ENCODE assay signal across 20 cellular contexts in the genomic region with DNA sequence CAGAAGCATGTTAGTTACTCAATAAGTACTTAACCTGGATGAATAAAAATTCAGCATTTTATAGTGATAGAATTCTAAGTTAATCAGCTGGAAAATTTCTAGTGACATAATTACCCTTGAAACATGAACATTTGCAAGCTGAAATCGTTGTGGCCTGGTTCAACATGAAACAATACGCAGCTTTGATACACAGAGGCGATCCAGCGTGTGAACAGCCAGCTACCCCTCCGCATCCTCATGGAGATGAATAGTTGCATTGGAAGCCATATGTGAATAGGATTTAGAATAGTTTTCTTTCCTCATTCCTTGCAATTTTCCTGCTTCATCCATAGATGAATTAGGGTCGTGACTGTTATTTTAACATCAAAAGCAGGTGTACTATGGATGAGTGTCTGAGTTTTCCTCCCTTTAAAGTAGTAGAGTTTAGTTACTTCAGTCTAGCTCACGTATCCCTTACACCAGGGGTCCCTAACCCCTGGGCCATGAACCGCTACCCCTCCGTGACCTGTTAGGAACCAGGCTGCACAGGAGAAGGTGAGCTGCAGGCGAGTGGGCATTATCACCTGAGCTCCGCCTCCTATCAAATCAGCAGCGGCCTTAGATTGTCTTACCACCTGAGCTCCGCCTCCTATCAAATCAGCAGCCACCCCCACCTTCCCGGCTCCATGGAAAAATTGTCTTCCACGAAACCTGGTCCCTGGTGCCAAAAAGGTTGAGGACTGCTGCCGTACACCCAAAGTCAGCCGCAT. TPM values are rescaled to one million over a fixed set of nuclear protein-coding genes. Genes with fewer than 3 reads are reported as not detected.
DNase-seq lines count a peak whose midpoint lies in the region; ATAC-seq and TF ChIP-seq lines count a peak whose summit lies in the region.
"Had no signal": no experiment of that assay in that cellular context is flagged by ENCODE, and none has a peak within 500 bp of the region (broad histone marks: within the 10 kb centered on the region; RNA-seq: fewer than 3 reads in every experiment).

No MANE protein-coding gene starts in this region.

- no peak overlapping the region for H2AFZ ChIP-seq in GM23338

- no peaks in the 10 kb centered on the region for H3K9me3 ChIP-seq in Peyer's patch
- H3K9me3 ChIP-seq: BLaER1, Caco-2, SJCRH30 had no signal

- ATAC-seq in GM23338 (peak; percentile 96), WTC11 (peak; percentile 96)
- no peak for ATAC-seq in stimulated activated naive CD8-positive, alpha-beta T cell treated with anti-CD3 and anti-CD28 coated beads, Interleukin-15, amount 100 ng/mL, for 72 hours
- ATAC-seq: Panc1 had no signal

- CTCF ChIA-PET in WTC11 (lab: Charles Lee) (interaction anchor here (1.3 to 1.7 kb wide), 3 partner anchors 14 to 608 kb away, joined by 4 to 9 read pairs (median 4); a partner anchor contains a TSS), MCF 10A (lab: Yijun Ruan, JAX) (interaction anchor here (0.6 to 13.3 kb wide), 19 partner anchors 10 to 958 kb away, joined by 3 to 175 read pairs (median 4); no protein-coding TSS in a partner anchor)

- BruUV-seq in MCF 10A (replicated peaks; lab: Mats Ljungman, UMichigan), result no TSS peak

- POLR2A ChIA-PET in WTC11 (lab: Charles Lee), result no interaction called here
- POLR2A ChIA-PET in MCF 10A (lab: Yijun Ruan, JAX), result interaction anchor here (0.6 to 2.8 kb wide), 11 partner anchors 10 to 1194 kb away, joined by 3 to 10 read pairs (median 3); a partner anchor contains a TSS

- H3K4me3 Mint-ChIP-seq in GM23338 (no peak overlapping the region), WTC11 (no peak overlapping the region), MCF 10A (ENCODE audit: unreplicated experiment) (no peak overlapping the region)
- no peak overlapping the region for H3K4me3 Mint-ChIP-seq in stimulated activated naive CD8-positive, alpha-beta T cell treated with anti-CD3 and anti-CD28 coated beads, Interleukin-15, amount 100 ng/mL, for 72 hours
- H3K4me3 Mint-ChIP-seq: CD4-positive, alpha-beta T cell had no signal

- peaks cover 32% of the 10 kb centered on the region for H3K27me3 Mint-ChIP-seq in GM23338 (ENCODE audit: insufficient read depth, low read depth, poor library complexity)
- peaks cover 77% of the 10 kb centered on the region for H3K27me3 Mint-ChIP-seq in WTC11 (ENCODE audit: low read depth)
- peaks cover 24% of the 10 kb centered on the region for H3K27me3 Mint-ChIP-seq in MCF 10A (ENCODE audit: insufficient read depth, unreplicated experiment)
- peaks cover 21% of the 10 kb centered on the region for H3K27me3 Mint-ChIP-seq in stimulated activated naive CD8-positive, alpha-beta T cell treated with anti-CD3 and anti-CD28 coated beads, Interleukin-15, amount 100 ng/mL, for 72 hours
- H3K27me3 Mint-ChIP-seq: CD4-positive, alpha-beta T cell had no signal

- no peak overlapping the region for H3K4me3 ChIP-seq in GM23338
- no peak overlapping the region for H3K4me3 ChIP-seq in Peyer's patch
- H3K4me3 ChIP-seq: BLaER1, SJCRH30 had no signal

- no peak for TF ChIP-seq CTCF in GM23338 (conservative IDR thresholded peaks at IDR 0.05; ENCODE audit: low read depth in 2 of 2)
- no peak for TF ChIP-seq CTCF in WTC11 (IDR thresholded peaks at IDR 0.05)
- no peak for TF ChIP-seq CTCF in MCF 10A (IDR thresholded peaks at IDR 0.05; ENCODE audit: unreplicated experiment)
- TF ChIP-seq CTCF in Peyer's patch (IDR thresholded peaks at IDR 0.05), result no peak

- no peaks in the 10 kb centered on the region for H3K9me2 ChIP-seq in GM23338 (ENCODE audit: insufficient read depth)

- peaks cover 9% of the 10 kb centered on the region; the same call in 2 of the 3 replicates for H3K4me1 Mint-ChIP-seq in GM23338
- H3K4me1 Mint-ChIP-seq in WTC11, result peaks cover 14% of the 10 kb centered on the region
- peaks cover 10% of the 10 kb centered on the region for H3K4me1 Mint-ChIP-seq in MCF 10A (ENCODE audit: insufficient read depth, unreplicated experiment)
- peaks cover 32% of the 10 kb centered on the region for H3K4me1 Mint-ChIP-seq in stimulated activated naive CD8-positive, alpha-beta T cell treated with anti-CD3 and anti-CD28 coated beads, Interleukin-15, amount 100 ng/mL, for 72 hours

- H3K36me3 Mint-ChIP-seq in GM23338 (ENCODE audit: low read depth) (no peaks in the 10 kb centered on the region), WTC11 (no peaks in the 10 kb centered on the region), MCF 10A (ENCODE audit: insufficient read depth, unreplicated experiment) (no peaks in the 10 kb centered on the region)

- intact Hi-C loops in MCF 10A (cut with micrococcal nuclease), result no loop called here

- H3K27ac ChIP-seq in GM23338 (ENCODE audit: low read depth) (no peak overlapping the region), Peyer's patch (no peak overlapping the region)
- H3K27ac ChIP-seq: BLaER1, KMS-11, SJCRH30 had no signal

- H4K20me1 ChIP-seq in GM23338 (replicated peaks; ENCODE audit: insufficient read depth), result no peaks in the 10 kb centered on the region
- H4K20me1 ChIP-seq: BLaER1 had no signal

- H3F3A ChIP-seq in GM23338 (replicated peaks; ENCODE audit: low read depth), result no peaks in the 10 kb centered on the region

- H3K4me1 ChIP-seq in GM23338 (ENCODE audit: insufficient read depth) (peaks cover 4% of the 10 kb centered on the region; the same call in 1 of the 2 replicates), Peyer's patch (peaks cover 0 to 5% (median 2%) of the 10 kb centered on the region in 4 donors)
- H3K4me1 ChIP-seq: Caco-2, SJCRH30 had no signal

- peaks cover 52% of the 10 kb centered on the region for H3K27me3 ChIP-seq in GM23338 (ENCODE audit: insufficient read depth)
- no peaks in the 10 kb centered on the region for H3K27me3 ChIP-seq in Peyer's patch
- H3K27me3 ChIP-seq: BLaER1, SJCRH30 had no signal

- no peak overlapping the region; the same call in 1 of the 2 replicates for H3K4me2 ChIP-seq in GM23338
- H3K4me2 ChIP-seq: BLaER1, KMS-11 had no signal

- peak; percentile 64 for DNase-seq in GM23338 (ENCODE audit: low spot score)
- DNase-seq in WTC11 (ENCODE audit: low spot score), result peak; percentile 34
- peak; percentile 51 for DNase-seq in globus pallidus (ENCODE audit: low spot score)
- peak; percentile 27 for DNase-seq in putamen (ENCODE audit: low spot score)
- DNase-seq in MCF 10A (ENCODE audit: unreplicated experiment), result no peak
- no peak for DNase-seq in Peyer's patch
- DNase-seq in 8988T, result no peak
- no peak for DNase-seq in stimulated activated naive CD8-positive, alpha-beta T cell treated with anti-CD3 and anti-CD28 coated beads, Interleukin-15, amount 100 ng/mL, for 72 hours
- DNase-seq: Caco-2; CD4-positive, alpha-beta T cell; DMS 273 treated with DMSO at 0.1 percent for 48 hours; DMS79 treated with DMSO at 0.1 percent for 48 hours; NCI-H1105; NCI-H2081; NCI-H2171 treated with DMSO at 0.1 percent for 48 hours; NCI-H446 treated with DMSO at 0.1 percent for 48 hours; SJCRH30 had no signal

- no peak overlapping the region for H3K27ac Mint-ChIP-seq in GM23338
- no peak overlapping the region for H3K27ac Mint-ChIP-seq in WTC11
- no peak overlapping the region for H3K27ac Mint-ChIP-seq in MCF 10A (ENCODE audit: low read depth, unreplicated experiment)
- no peak overlapping the region for H3K27ac Mint-ChIP-seq in stimulated activated naive CD8-positive, alpha-beta T cell treated with anti-CD3 and anti-CD28 coated beads, Interleukin-15, amount 100 ng/mL, for 72 hours
- H3K27ac Mint-ChIP-seq: CD4-positive, alpha-beta T cell had no signal

- H3K9me3 Mint-ChIP-seq in GM23338, result no peaks in the 10 kb centered on the region; the same call in 2 of the 3 replicates
- no peaks in the 10 kb centered on the region for H3K9me3 Mint-ChIP-seq in WTC11
- H3K9me3 Mint-ChIP-seq in MCF 10A (ENCODE audit: unreplicated experiment), result no peaks in the 10 kb centered on the region
- no peaks in the 10 kb centered on the region for H3K9me3 Mint-ChIP-seq in stimulated activated naive CD8-positive, alpha-beta T cell treated with anti-CD3 and anti-CD28 coated beads, Interleukin-15, amount 100 ng/mL, for 72 hours
- H3K9me3 Mint-ChIP-seq: CD4-positive, alpha-beta T cell had no signal

- TF ChIP-seq POLR2A in Peyer's patch (IDR thresholded peaks at IDR 0.05), result no peak

- H3K79me2 ChIP-seq in GM23338 (replicated peaks; ENCODE audit: insufficient read depth), result no peaks in the 10 kb centered on the region

- H3K36me3 ChIP-seq in GM23338 (ENCODE audit: insufficient read depth), result no peaks in the 10 kb centered on the region
- no peaks in the 10 kb centered on the region for H3K36me3 ChIP-seq in Peyer's patch
- H3K36me3 ChIP-seq: BLaER1, SJCRH30 had no signal

TF ChIP-seq in GM23338, 12 proteins besides CTCF, POLR2A, EP300 and RAD21:
- TF ChIP-seq POLR2AphosphoS5 (IDR thresholded peaks at IDR 0.05; ENCODE audit: low read depth) (peak; percentile 66), ZNF114 (CRISPR knock-in tag; IDR thresholded peaks at IDR 0.05) (no peak)

TF ChIP-seq in WTC11, 78 proteins besides CTCF, POLR2A, EP300 and RAD21:
- no peak for TF ChIP-seq HMGA2 (CRISPR knock-in tag; IDR thresholded peaks at IDR 0.05)
- TF ChIP-seq RORB (CRISPR knock-in tag; IDR thresholded peaks at IDR 0.05), result no peak
- 0 out of 2 replicates have a peak, but pooled peaks have one; percentile 29 for TF ChIP-seq SP1 (CRISPR knock-in tag; conservative IDR thresholded peaks at IDR 0.05)
TF ChIP-seq in WTC11: peak in this region for 1.

RNA-seq across cellular contexts. Expression of a gene that starts 6.2 kb away (rescaled TPM):
- total RNA-seq in GM23338 (2014; rRNA removed; shearing (Covaris generic)), result 18.8 and 44.8 TPM in 2 replicates
- polyA plus RNA-seq in GM23338 (2016; fragmentation: Nextera tagmentation; extraction: Ambion mirVana), result 14.9 and 17.4 TPM in 2 replicates
- 24.0 to 27.6 TPM (median 27.3 TPM) in 3 replicates for total RNA-seq in WTC11 (2021)
- total RNA-seq in MCF 10A (2022), result 45.5 and 52.5 TPM in 2 replicates
- total RNA-seq in Peyer's patch, result 10 to 100 TPM; 19.3 to 52.0 (median 36.3) TPM

Comparison
In these comparisons a context has a peak if more than half of its experiments do, and no peak if none do; other contexts are left out.
1. DNase-seq: peak in GM23338 (single experiment), WTC11 (single experiment), globus pallidus (single experiment) and putamen (single experiment); none in MCF 10A (single experiment), Peyer's patch (0 of 3), 8988T (single experiment) and stimulated activated naive CD8-positive, alpha-beta T cell treated with anti-CD3 and anti-CD28 coated beads, Interleukin-15, amount 100 ng/mL, for 72 hours (0 of 2).